1 cellular context compared by ENCODE assay signal in the genomic region with DNA sequence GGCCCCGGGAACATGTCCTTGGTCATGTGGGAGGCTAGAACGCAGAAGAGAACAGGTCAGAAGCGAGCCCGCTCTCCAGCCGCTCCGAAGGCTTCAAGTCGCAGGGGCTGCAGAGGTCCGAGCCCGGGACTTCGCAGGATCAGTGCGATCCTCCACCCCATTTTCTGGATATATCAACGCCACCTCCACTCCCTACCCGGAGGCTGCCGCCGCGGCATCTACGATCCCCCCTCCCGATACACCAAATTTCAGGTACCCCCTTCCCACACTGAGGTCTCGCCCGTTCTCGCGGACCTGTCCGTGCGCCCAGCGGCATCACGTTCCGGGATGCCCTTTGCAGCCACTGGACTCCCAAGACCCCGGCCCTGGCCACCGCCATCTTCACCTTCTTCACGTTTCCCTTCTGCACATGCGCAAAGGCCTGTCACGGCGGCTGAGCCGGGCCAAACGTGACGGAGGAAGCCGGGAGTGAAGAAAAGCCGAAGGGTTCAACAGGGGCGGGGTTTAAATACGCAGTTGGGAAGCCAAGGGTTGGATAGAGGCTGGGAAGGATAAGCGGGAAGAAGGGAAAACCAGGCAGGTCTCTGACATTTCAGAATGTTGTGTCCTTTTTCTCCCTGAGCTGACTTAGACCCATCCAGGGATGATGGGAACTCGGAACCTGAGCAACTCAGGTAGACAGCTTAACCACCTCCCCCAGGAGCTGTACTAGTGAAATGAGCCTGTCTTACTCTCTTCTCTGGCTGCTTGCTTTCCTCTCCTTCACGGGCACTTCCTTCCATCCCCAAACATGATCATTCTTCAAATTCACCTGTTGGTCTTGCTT.
A peak's percentile ranks its signal among the peaks of the same experiment; 100 is the strongest.
TF ChIP-seq lines count a peak whose summit lies in the region.

A gene (minus strand): TSS at position 399 of the 826 bp plus-strand sequence. CDS start 20 bp downstream, at position 379.

TF ChIP-seq in HepG2, 621 proteins besides CTCF, POLR2A, EP300 and RAD21 (continued from another document and continues in another):
- TF ChIP-seq, protein P1, sequence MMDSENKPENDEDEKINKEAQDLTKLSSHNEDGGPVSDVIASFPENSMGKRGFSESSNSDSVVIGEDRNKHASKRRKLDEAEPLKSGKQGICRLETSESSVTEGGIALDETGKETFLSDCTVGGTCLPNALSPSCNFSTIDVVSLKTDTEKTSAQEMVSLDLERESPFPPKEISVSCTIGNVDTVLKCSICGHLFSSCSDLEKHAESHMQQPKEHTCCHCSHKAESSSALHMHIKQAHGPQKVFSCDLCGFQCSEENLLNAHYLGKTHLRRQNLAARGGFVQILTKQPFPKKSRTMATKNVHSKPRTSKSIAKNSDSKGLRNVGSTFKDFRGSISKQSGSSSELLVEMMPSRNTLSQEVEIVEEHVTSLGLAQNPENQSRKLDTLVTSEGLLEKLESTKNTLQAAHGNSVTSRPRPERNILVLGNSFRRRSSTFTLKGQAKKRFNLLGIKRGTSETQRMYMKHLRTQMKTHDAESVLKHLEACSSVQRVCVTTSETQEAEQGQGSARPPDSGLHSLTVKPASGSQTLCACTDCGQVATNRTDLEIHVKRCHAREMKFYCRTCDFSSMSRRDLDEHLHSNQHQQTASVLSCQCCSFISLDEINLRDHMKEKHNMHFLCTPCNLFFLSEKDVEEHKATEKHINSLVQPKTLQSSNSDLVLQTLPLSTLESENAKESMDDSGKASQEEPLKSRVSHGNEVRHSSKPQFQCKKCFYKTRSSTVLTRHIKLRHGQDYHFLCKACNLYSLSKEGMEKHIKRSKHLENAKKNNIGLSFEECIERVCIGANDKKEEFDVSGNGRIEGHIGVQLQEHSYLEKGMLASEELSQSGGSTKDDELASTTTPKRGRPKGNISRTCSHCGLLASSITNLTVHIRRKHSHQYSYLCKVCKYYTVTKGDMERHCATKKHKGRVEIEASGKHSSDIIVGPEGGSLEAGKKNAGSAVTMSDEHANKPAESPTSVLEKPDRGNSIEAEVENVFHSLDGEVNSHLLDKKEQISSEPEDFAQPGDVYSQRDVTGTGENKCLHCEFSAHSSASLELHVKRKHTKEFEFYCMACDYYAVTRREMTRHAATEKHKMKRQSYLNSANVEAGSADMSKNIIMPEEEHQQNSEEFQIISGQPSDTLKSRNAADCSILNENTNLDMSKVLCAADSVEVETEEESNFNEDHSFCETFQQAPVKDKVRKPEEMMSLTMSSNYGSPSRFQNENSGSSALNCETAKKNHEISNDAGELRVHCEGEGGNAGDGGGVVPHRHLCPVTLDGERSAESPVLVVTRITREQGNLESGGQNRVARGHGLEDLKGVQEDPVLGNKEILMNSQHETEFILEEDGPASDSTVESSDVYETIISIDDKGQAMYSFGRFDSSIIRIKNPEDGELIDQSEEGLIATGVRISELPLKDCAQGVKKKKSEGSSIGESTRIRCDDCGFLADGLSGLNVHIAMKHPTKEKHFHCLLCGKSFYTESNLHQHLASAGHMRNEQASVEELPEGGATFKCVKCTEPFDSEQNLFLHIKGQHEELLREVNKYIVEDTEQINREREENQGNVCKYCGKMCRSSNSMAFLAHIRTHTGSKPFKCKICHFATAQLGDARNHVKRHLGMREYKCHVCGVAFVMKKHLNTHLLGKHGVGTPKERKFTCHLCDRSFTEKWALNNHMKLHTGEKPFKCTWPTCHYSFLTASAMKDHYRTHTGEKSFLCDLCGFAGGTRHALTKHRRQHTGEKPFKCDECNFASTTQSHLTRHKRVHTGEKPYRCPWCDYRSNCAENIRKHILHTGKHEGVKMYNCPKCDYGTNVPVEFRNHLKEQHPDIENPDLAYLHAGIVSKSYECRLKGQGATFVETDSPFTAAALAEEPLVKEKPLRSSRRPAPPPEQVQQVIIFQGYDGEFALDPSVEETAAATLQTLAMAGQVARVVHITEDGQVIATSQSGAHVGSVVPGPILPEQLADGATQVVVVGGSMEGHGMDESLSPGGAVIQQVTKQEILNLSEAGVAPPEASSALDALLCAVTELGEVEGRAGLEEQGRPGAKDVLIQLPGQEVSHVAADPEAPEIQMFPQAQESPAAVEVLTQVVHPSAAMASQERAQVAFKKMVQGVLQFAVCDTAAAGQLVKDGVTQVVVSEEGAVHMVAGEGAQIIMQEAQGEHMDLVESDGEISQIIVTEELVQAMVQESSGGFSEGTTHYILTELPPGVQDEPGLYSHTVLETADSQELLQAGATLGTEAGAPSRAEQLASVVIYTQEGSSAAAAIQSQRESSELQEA (CRISPR knock-in tag; IDR thresholded peaks at IDR 0.05; ENCODE audit: not compliant biosample characterization), result no peak
- TF ChIP-seq ARNTL (CRISPR knock-in tag; IDR thresholded peaks at IDR 0.05), result peak; percentile 76; the same call in 1 of the 2 replicates
- no peak for TF ChIP-seq NFYC (CRISPR knock-in tag; IDR thresholded peaks at IDR 0.05)
- TF ChIP-seq, protein P2, sequence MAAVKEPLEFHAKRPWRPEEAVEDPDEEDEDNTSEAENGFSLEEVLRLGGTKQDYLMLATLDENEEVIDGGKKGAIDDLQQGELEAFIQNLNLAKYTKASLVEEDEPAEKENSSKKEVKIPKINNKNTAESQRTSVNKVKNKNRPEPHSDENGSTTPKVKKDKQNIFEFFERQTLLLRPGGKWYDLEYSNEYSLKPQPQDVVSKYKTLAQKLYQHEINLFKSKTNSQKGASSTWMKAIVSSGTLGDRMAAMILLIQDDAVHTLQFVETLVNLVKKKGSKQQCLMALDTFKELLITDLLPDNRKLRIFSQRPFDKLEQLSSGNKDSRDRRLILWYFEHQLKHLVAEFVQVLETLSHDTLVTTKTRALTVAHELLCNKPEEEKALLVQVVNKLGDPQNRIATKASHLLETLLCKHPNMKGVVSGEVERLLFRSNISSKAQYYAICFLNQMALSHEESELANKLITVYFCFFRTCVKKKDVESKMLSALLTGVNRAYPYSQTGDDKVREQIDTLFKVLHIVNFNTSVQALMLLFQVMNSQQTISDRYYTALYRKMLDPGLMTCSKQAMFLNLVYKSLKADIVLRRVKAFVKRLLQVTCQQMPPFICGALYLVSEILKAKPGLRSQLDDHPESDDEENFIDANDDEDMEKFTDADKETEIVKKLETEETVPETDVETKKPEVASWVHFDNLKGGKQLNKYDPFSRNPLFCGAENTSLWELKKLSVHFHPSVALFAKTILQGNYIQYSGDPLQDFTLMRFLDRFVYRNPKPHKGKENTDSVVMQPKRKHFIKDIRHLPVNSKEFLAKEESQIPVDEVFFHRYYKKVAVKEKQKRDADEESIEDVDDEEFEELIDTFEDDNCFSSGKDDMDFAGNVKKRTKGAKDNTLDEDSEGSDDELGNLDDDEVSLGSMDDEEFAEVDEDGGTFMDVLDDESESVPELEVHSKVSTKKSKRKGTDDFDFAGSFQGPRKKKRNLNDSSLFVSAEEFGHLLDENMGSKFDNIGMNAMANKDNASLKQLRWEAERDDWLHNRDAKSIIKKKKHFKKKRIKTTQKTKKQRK (IDR thresholded peaks at IDR 0.05; ENCODE audit: low read length), result no peak
- no peak for TF ChIP-seq RBM22 (optimal IDR thresholded peaks at IDR 0.05; ENCODE audit: low read length)
- no peak for TF ChIP-seq ZNF446 (CRISPR knock-in tag; IDR thresholded peaks at IDR 0.05)
- peak; percentile 56 for TF ChIP-seq KMT2A (CRISPR knock-in tag; IDR thresholded peaks at IDR 0.05)
- TF ChIP-seq POLR2AphosphoS5 (IDR thresholded peaks at IDR 0.05; ENCODE audit: low read depth, low read length), result peak; percentile 94
- TF ChIP-seq DR1 (CRISPR knock-in tag; IDR thresholded peaks at IDR 0.05), result no peak
- TF ChIP-seq, protein P3, sequence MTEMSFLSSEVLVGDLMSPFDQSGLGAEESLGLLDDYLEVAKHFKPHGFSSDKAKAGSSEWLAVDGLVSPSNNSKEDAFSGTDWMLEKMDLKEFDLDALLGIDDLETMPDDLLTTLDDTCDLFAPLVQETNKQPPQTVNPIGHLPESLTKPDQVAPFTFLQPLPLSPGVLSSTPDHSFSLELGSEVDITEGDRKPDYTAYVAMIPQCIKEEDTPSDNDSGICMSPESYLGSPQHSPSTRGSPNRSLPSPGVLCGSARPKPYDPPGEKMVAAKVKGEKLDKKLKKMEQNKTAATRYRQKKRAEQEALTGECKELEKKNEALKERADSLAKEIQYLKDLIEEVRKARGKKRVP (CRISPR knock-in tag; IDR thresholded peaks at IDR 0.05), result no peak; a peak in 1 of 4 replicates
- TF ChIP-seq, protein P4, sequence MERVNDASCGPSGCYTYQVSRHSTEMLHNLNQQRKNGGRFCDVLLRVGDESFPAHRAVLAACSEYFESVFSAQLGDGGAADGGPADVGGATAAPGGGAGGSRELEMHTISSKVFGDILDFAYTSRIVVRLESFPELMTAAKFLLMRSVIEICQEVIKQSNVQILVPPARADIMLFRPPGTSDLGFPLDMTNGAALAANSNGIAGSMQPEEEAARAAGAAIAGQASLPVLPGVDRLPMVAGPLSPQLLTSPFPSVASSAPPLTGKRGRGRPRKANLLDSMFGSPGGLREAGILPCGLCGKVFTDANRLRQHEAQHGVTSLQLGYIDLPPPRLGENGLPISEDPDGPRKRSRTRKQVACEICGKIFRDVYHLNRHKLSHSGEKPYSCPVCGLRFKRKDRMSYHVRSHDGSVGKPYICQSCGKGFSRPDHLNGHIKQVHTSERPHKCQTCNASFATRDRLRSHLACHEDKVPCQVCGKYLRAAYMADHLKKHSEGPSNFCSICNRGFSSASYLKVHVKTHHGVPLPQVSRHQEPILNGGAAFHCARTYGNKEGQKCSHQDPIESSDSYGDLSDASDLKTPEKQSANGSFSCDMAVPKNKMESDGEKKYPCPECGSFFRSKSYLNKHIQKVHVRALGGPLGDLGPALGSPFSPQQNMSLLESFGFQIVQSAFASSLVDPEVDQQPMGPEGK (CRISPR knock-in tag; IDR thresholded peaks at IDR 0.05), result no peak
- TF ChIP-seq, protein P5, sequence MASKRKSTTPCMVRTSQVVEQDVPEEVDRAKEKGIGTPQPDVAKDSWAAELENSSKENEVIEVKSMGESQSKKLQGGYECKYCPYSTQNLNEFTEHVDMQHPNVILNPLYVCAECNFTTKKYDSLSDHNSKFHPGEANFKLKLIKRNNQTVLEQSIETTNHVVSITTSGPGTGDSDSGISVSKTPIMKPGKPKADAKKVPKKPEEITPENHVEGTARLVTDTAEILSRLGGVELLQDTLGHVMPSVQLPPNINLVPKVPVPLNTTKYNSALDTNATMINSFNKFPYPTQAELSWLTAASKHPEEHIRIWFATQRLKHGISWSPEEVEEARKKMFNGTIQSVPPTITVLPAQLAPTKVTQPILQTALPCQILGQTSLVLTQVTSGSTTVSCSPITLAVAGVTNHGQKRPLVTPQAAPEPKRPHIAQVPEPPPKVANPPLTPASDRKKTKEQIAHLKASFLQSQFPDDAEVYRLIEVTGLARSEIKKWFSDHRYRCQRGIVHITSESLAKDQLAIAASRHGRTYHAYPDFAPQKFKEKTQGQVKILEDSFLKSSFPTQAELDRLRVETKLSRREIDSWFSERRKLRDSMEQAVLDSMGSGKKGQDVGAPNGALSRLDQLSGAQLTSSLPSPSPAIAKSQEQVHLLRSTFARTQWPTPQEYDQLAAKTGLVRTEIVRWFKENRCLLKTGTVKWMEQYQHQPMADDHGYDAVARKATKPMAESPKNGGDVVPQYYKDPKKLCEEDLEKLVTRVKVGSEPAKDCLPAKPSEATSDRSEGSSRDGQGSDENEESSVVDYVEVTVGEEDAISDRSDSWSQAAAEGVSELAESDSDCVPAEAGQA (IDR thresholded peaks at IDR 0.05; ENCODE audit: low read depth), result no peak
- TF ChIP-seq, protein P5 (CRISPR knock-in tag; IDR thresholded peaks at IDR 0.05; ENCODE audit: borderline replicate concordance), result no peak
- TF ChIP-seq, protein P6, sequence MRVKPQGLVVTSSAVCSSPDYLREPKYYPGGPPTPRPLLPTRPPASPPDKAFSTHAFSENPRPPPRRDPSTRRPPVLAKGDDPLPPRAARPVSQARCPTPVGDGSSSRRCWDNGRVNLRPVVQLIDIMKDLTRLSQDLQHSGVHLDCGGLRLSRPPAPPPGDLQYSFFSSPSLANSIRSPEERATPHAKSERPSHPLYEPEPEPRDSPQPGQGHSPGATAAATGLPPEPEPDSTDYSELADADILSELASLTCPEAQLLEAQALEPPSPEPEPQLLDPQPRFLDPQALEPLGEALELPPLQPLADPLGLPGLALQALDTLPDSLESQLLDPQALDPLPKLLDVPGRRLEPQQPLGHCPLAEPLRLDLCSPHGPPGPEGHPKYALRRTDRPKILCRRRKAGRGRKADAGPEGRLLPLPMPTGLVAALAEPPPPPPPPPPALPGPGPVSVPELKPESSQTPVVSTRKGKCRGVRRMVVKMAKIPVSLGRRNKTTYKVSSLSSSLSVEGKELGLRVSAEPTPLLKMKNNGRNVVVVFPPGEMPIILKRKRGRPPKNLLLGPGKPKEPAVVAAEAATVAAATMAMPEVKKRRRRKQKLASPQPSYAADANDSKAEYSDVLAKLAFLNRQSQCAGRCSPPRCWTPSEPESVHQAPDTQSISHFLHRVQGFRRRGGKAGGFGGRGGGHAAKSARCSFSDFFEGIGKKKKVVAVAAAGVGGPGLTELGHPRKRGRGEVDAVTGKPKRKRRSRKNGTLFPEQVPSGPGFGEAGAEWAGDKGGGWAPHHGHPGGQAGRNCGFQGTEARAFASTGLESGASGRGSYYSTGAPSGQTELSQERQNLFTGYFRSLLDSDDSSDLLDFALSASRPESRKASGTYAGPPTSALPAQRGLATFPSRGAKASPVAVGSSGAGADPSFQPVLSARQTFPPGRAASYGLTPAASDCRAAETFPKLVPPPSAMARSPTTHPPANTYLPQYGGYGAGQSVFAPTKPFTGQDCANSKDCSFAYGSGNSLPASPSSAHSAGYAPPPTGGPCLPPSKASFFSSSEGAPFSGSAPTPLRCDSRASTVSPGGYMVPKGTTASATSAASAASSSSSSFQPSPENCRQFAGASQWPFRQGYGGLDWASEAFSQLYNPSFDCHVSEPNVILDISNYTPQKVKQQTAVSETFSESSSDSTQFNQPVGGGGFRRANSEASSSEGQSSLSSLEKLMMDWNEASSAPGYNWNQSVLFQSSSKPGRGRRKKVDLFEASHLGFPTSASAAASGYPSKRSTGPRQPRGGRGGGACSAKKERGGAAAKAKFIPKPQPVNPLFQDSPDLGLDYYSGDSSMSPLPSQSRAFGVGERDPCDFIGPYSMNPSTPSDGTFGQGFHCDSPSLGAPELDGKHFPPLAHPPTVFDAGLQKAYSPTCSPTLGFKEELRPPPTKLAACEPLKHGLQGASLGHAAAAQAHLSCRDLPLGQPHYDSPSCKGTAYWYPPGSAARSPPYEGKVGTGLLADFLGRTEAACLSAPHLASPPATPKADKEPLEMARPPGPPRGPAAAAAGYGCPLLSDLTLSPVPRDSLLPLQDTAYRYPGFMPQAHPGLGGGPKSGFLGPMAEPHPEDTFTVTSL (CRISPR knock-in tag; IDR thresholded peaks at IDR 0.05; ENCODE audit: borderline replicate concordance), result no peak
- TF ChIP-seq, protein P7, sequence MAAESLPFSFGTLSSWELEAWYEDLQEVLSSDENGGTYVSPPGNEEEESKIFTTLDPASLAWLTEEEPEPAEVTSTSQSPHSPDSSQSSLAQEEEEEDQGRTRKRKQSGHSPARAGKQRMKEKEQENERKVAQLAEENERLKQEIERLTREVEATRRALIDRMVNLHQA (CRISPR knock-in tag; IDR thresholded peaks at IDR 0.05), result no peak
- no peak for TF ChIP-seq SP140L (CRISPR knock-in tag; IDR thresholded peaks at IDR 0.05; ENCODE audit: borderline replicate concordance)
- no peak for TF ChIP-seq LCORL (IDR thresholded peaks at IDR 0.05)
- no peak for TF ChIP-seq LCORL (CRISPR knock-in tag; IDR thresholded peaks at IDR 0.05)
